1 cellular context compared by ENCODE assay signal in genomic region chr19:52735734-52736133, GRCh38.
A peak's percentile ranks its signal among the peaks of the same experiment; 100 is the strongest.
TF ChIP-seq lines count a peak whose summit lies in the region.

No MANE protein-coding gene starts in this region.

TF ChIP-seq in K562, 482 proteins besides CTCF, POLR2A, EP300 and RAD21:
- TF ChIP-seq ZBTB33 (CRISPR knock-in tag; IDR thresholded peaks at IDR 0.05) (peak; percentile 50; the same call in 1 of the 2 replicates), DDX20 (tag; IDR thresholded peaks at IDR 0.05; ENCODE audit: low read depth) (no peak), CBX3 (IDR thresholded peaks at IDR 0.05; ENCODE audit: borderline replicate concordance in 1 of 2, low read length in 2 of 2) (no peak), CREB1 (IDR thresholded peaks at IDR 0.05) (no peak), CREB1 (CRISPR knock-in tag; IDR thresholded peaks at IDR 0.05) (no peak), ZNF280A (IDR thresholded peaks at IDR 0.05; ENCODE audit: low read depth, partially characterized antibody) (no peak), ZBTB17 (CRISPR knock-in tag; IDR thresholded peaks at IDR 0.05) (no peak)
